In the genomic region with DNA sequence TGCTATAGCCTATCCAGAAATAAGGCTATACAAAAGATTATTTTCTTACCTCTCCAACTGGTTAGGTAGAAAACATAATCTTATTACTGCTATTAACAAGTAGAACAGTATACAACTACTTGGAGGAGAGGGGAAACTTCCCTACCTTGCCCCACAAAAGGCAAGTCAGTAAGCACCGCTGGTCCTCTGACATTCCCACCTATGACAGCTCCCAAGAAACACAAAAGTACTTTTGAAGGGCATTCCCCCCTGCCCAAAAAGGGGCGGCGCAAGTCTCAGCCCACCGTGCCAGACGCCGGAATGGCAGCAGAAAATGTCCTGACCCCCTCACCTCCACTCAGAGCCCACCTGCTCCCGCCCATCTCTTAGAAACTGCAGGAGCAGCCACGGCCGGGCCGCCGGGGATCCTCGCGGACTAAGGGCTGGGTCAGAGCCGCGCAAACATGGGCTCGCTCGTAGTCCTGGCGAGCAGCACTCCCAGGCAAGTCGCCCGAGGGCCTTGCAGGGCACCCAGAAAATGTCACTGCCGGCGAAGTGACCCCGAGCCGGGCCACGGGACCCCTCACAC, we compare ENCODE assay signal across 9 cellular contexts. TPM values are rescaled to one million over a fixed set of nuclear protein-coding genes. Genes with fewer than 3 reads are reported as not detected.
DNase-seq lines count a peak whose midpoint lies in the region; ATAC-seq, FAIRE-seq and TF ChIP-seq lines count a peak whose summit lies in the region.
"Had no signal": no experiment of that assay in that cellular context is flagged by ENCODE, and none has a peak within 500 bp of the region (broad histone marks: within the 10 kb centered on the region; RNA-seq: fewer than 3 reads in every experiment).

No MANE protein-coding gene starts in this region.

- H3K27me3 ChIP-seq in MG63 (no peaks in the 10 kb centered on the region), thoracic aorta (replicated peaks; ENCODE audit: insufficient read depth) (no peaks in the 10 kb centered on the region)

- no peak for FAIRE-seq in H54 (lab: Jason Lieb, UNC)
- FAIRE-seq: islet of Langerhans had no signal

- peak overlapping the region; percentile 47 to 61 for H3K27ac ChIP-seq in thoracic aorta

- peaks cover 8 to 30% of the 10 kb centered on the region in 2 donors for H3K4me1 ChIP-seq in thoracic aorta (ENCODE audit: control insufficient read depth in 1 of 2, low read depth in 2 of 2)

- H3K4me3 ChIP-seq in MG63 (peak overlapping the region; percentile 94), cardiac fibroblast (replicated peaks in 1 of 2; ENCODE audit: low read depth in 2 of 2, low read length in 2 of 2) (peak overlapping the region; percentile 100), thoracic aorta (peak overlapping the region; percentile 84)

- H3K9me3 ChIP-seq in MG63 (no peaks in the 10 kb centered on the region), thoracic aorta (no peaks in the 10 kb centered on the region)

- H3K36me3 ChIP-seq in MG63 (peaks cover 19% of the 10 kb centered on the region), thoracic aorta (no peaks in the 10 kb centered on the region)

- peak; percentile 62 for DNase-seq in NCI-H748 (lab: John Stamatoyannopoulos, UW; ENCODE audit: unreplicated experiment)
- DNase-seq in NCI-H748 treated with DMSO at 0.1 percent for 48 hours (lab: John Stamatoyannopoulos, UW), result no peak
- peak; percentile 9 for DNase-seq in H54 (ENCODE audit: insufficient read length, low spot score)
- DNase-seq in MG63, result peak; percentile 1
- DNase-seq in cardiac fibroblast (ENCODE audit: low read depth in 2 of 2), result peak; percentile 7 to 22
- DNase-seq in left lobe of liver (ENCODE audit: low spot score), result no peak
- no peak for DNase-seq in thoracic aorta (ENCODE audit: low spot score)
- no peak for DNase-seq in effector CD4-positive, alpha-beta T cell

- no peak for TF ChIP-seq POLR2A in H54 (IDR thresholded peaks at IDR 0.05; ENCODE audit: low read depth, low read length)

- TF ChIP-seq CTCF in cardiac fibroblast (IDR thresholded peaks at IDR 0.05; ENCODE audit: low read depth, low read length) (no peak), thoracic aorta (IDR thresholded peaks at IDR 0.05) (no peak)

- ATAC-seq in left lobe of liver (peak; percentile 64), thoracic aorta (ENCODE audit: insufficient number of reproducible peaks, low FRiP score, low read depth) (no peak)

RNA-seq across cellular contexts. Expression of a gene that starts 0.4 kb away (rescaled TPM):
- total RNA-seq in MG63 (2014; rRNA removed; shearing (Covaris generic); ENCODE audit: low replicate concordance), result 48.7 and 60.4 TPM in 2 replicates
- total RNA-seq in left lobe of liver (15.7 TPM), thoracic aorta (10 to 100 TPM; 34.8 to 87.1 TPM)

RNA-seq across cellular contexts. Expression of a gene that starts 36.9 kb away (rescaled TPM):
- total RNA-seq in MG63 (2014; rRNA removed; shearing (Covaris generic); ENCODE audit: low replicate concordance), result 22.1 and 47.8 TPM in 2 replicates
- total RNA-seq in left lobe of liver (6.2 TPM), thoracic aorta (1 to 10 TPM; 8.8 to 9.7 TPM)

Comparison
In these comparisons a context has a peak if more than half of its experiments do, and no peak if none do; other contexts are left out.
1. DNase-seq: peak in NCI-H748 (single experiment), H54 (single experiment), MG63 (single experiment) and cardiac fibroblast (2 of 2); none in NCI-H748 treated with DMSO at 0.1 percent for 48 hours (single experiment), left lobe of liver (single experiment), thoracic aorta (single experiment) and effector CD4-positive, alpha-beta T cell (single experiment).
2. Peak in every context shown above with its lines, with median percentiles within 50 percentile points of each other: H3K4me3 ChIP-seq.